In genomic region chr12:30755395-30755762, GRCh38 we compare ENCODE assay signal across 8 cellular contexts. TPM values are rescaled to one million over a fixed set of nuclear protein-coding genes. Genes with fewer than 3 reads are reported as not detected.
DNase-seq lines count a peak whose midpoint lies in the region; ATAC-seq and TF ChIP-seq lines count a peak whose summit lies in the region.

No MANE protein-coding gene starts in this region.

- peak overlapping the region; percentile 75 for H3K4me2 ChIP-seq in DOHH2 (ENCODE audit: low read length)

- H3K4me3 ChIP-seq in DOHH2 (ENCODE audit: low read length) (peak overlapping the region; percentile 96), SK-N-MC (peak overlapping the region; percentile 85), esophagus squamous epithelium (peak overlapping the region; percentile 61 to 98 (median 82))

- TF ChIP-seq POLR2A in esophagus squamous epithelium (IDR thresholded peaks at IDR 0.05) = no peak

- 0 out of 2 replicates have a peak, but pooled peaks cover 3% of the 10 kb centered on the region for H3K79me2 ChIP-seq in DOHH2 (ENCODE audit: control insufficient read depth, low read length)

- TF ChIP-seq CTCF in DOHH2 (IDR thresholded peaks at IDR 0.05; ENCODE audit: low read depth, low read length, poor library complexity, severe bottlenecking) = no peak
- no peak for TF ChIP-seq CTCF in esophagus squamous epithelium (IDR thresholded peaks at IDR 0.05)

- H3K27ac ChIP-seq in DOHH2 (ENCODE audit: low read depth, low read length) = no peak overlapping the region
- no peak overlapping the region for H3K27ac ChIP-seq in SK-N-MC
- peak overlapping the region; percentile 87 to 95 (median 93) for H3K27ac ChIP-seq in esophagus squamous epithelium

- H3K4me1 ChIP-seq in DOHH2 (ENCODE audit: control insufficient read depth, low read length) (peaks cover 22% of the 10 kb centered on the region), esophagus squamous epithelium (peaks cover 8 to 25% (median 15%) of the 10 kb centered on the region in 3 donors)

- H3K9me3 ChIP-seq in DOHH2 (ENCODE audit: control insufficient read depth, insufficient read depth, low read length) (no peaks in the 10 kb centered on the region), SK-N-MC (ENCODE audit: low read depth, low read length) (no peaks in the 10 kb centered on the region), esophagus squamous epithelium (no peaks in the 10 kb centered on the region)

- WGBS in esophagus squamous epithelium, 2 donors = 7 to 14% methylated on average over 3 to 7 of the region's 7 CpGs

- H3K27me3 ChIP-seq in DOHH2 (ENCODE audit: control insufficient read depth, low read length) (no peaks in the 10 kb centered on the region), esophagus squamous epithelium (no peaks in the 10 kb centered on the region)

- no peaks in the 10 kb centered on the region for H4K20me1 ChIP-seq in DOHH2 (ENCODE audit: control insufficient read depth, insufficient read depth, low read depth, low read length)

- no peak for ATAC-seq in HG03442 (IDR thresholded peaks at IDR 0.05; ENCODE audit: unreplicated experiment)
- no peak for ATAC-seq in GM18868 (IDR thresholded peaks at IDR 0.05; ENCODE audit: unreplicated experiment)
- ATAC-seq in HG02884 (IDR thresholded peaks at IDR 0.05; ENCODE audit: unreplicated experiment) = no peak
- no peak for ATAC-seq in HG02938 (IDR thresholded peaks at IDR 0.05; ENCODE audit: unreplicated experiment)

- H3K9me2 ChIP-seq in DOHH2 (replicated peaks; ENCODE audit: control insufficient read depth, low read length) = no peaks in the 10 kb centered on the region

- peak overlapping the region; percentile 74 for H3K9ac ChIP-seq in SK-N-MC (ENCODE audit: insufficient read length)

- H3F3A ChIP-seq in DOHH2 (ENCODE audit: control insufficient read depth, insufficient read depth) = peaks cover 4% of the 10 kb centered on the region; the same call in 1 of the 2 replicates

- H3K36me3 ChIP-seq in DOHH2 (ENCODE audit: control insufficient read depth, low read length) = no peaks in the 10 kb centered on the region
- no peaks in the 10 kb centered on the region for H3K36me3 ChIP-seq in SK-N-MC (ENCODE audit: insufficient read depth, low read length)
- no peaks in the 10 kb centered on the region for H3K36me3 ChIP-seq in esophagus squamous epithelium

- intact Hi-C loops in esophagus squamous epithelium (cut with DNase I) = loop anchor here (5.0 kb wide), 1 partner anchor 37 kb away; no protein-coding TSS in a partner anchor

- DNase-seq in SK-N-MC (ENCODE audit: low read depth, low spot score) = no peak
- no peak for DNase-seq in esophagus squamous epithelium (lab: John Stamatoyannopoulos, UW)
- DNase-seq in pons (ENCODE audit: low spot score) = peak; percentile 44

RNA-seq across cellular contexts. Expression of gene CAPRIN2, which starts 0.6 kb away (rescaled TPM):
- 10 to 100 TPM in 3 of 4 donors, 1 to 10 TPM in 1; 2.5 to 26.5 (median 15.2) TPM for total RNA-seq in esophagus squamous epithelium

RNA-seq across cellular contexts. Expression of gene IPO8, which starts 59.7 kb away (rescaled TPM):
- 10 to 100 TPM; 18.0 to 31.9 (median 29.0) TPM for total RNA-seq in esophagus squamous epithelium

Comparison
In these comparisons a context has a peak if more than half of its experiments do, and no peak if none do; other contexts are left out.
1. H3K27ac ChIP-seq: peak in esophagus squamous epithelium (4 of 4); none in DOHH2 (single experiment) and SK-N-MC (single experiment).
2. Peak in every context shown above with its lines, with median percentiles within 50 percentile points of each other: H3K4me3 ChIP-seq.